In genomic region chr13:45162821-45163220, GRCh38 we compare ENCODE assay signal across 15 cellular contexts. TPM values are rescaled to one million over a fixed set of nuclear protein-coding genes. Genes with fewer than 3 reads are reported as not detected.
DNase-seq lines count a peak whose midpoint lies in the region; ATAC-seq and TF ChIP-seq lines count a peak whose summit lies in the region.
"Had no signal": no experiment of that assay in that cellular context is flagged by ENCODE, and none has a peak within 500 bp of the region (broad histone marks: within the 10 kb centered on the region; RNA-seq: fewer than 3 reads in every experiment).

No MANE protein-coding gene starts in this region.

- no peak overlapping the region for H2AFZ ChIP-seq in HCT116 (ENCODE audit: low read depth, low read length, poor library complexity, severe bottlenecking)

- H3K9me3 ChIP-seq in HCT116 (ENCODE audit: control insufficient read depth in 1 of 2, insufficient read depth in 1 of 2, low read depth in 1 of 2, low read length in 2 of 2) (no peaks in the 10 kb centered on the region), aorta (ENCODE audit: control insufficient read depth, low read length) (no peaks in the 10 kb centered on the region)

- TF ChIP-seq POLR2A in HCT116 (IDR thresholded peaks at IDR 0.05; ENCODE audit: borderline replicate concordance, extremely low read depth, insufficient read depth, insufficient read length) = no peak

- POLR2A ChIA-PET in HCT116 (lab: Charles Lee) = interaction anchor here (1.5 kb wide), 1 partner anchor 20 kb away, joined by 3 read pairs; no protein-coding TSS in a partner anchor

- peak; percentile 17; the same call in 1 of the 2 replicates for TF ChIP-seq RAD21 in HCT116 (IDR thresholded peaks at IDR 0.05; ENCODE audit: low read depth)

- H3K36me3 ChIP-seq in HCT116 (ENCODE audit: control insufficient read depth in 1 of 2, insufficient read depth in 2 of 2, low read length in 2 of 2) (peaks cover 0 to 7% of the 10 kb centered on the region in 2 experiments; a peak in 2 of 4 replicates), aorta (ENCODE audit: control insufficient read depth in 1 of 2, insufficient read depth in 2 of 2, low read length in 1 of 2) (no peaks in the 10 kb centered on the region)

- H3K27ac ChIP-seq in HCT116 (ENCODE audit: low read depth, low read length) = peak overlapping the region; percentile 66
- H3K27ac ChIP-seq in aorta (ENCODE audit: low read depth in 1 of 2, low read length in 2 of 2) = no peak overlapping the region
- H3K27ac ChIP-seq: KMS-11 had no signal

- no peaks in the 10 kb centered on the region for H3K9me2 ChIP-seq in HCT116 (ENCODE audit: insufficient read depth)

- peak overlapping the region; percentile 76 for H3K4me2 ChIP-seq in HCT116 (ENCODE audit: low read length)
- H3K4me2 ChIP-seq: KMS-11 had no signal

- TF ChIP-seq CTCF in HCT116 (IDR thresholded peaks at IDR 0.05 in 2 of 3, conservative IDR thresholded peaks at IDR 0.05 in 1 of 3; ENCODE audit: borderline replicate concordance in 1 of 3, insufficient read depth in 1 of 3, low read depth in 2 of 3, low read length in 2 of 3) = no peak

- H4K20me1 ChIP-seq in HCT116 (ENCODE audit: insufficient read depth) = no peaks in the 10 kb centered on the region

- BruUV-seq in HCT116 (replicated peaks; lab: Mats Ljungman, UMichigan) = no TSS peak

- H3K4me1 ChIP-seq in HCT116 (ENCODE audit: control insufficient read depth in 1 of 2, insufficient read depth in 2 of 2, low read length in 2 of 2) (peaks cover 38 to 53% of the 10 kb centered on the region in 2 experiments), aorta (ENCODE audit: control insufficient read depth in 1 of 2, insufficient read depth in 2 of 2, low read length in 2 of 2) (no peaks in the 10 kb centered on the region)

- DNase-seq in A172 (ENCODE audit: low spot score) (peak; percentile 83), HCT116 (ENCODE audit: low read depth, low spot score) (peak; percentile 76), amniotic epithelial cell (ENCODE audit: low read depth) (peak; percentile 90), glomerular visceral epithelial cell (ENCODE audit: extremely low spot score) (peak; percentile 78), aorta (no peak), Kasumi-1 (lab: John Stamatoyannopoulos, UW) (no peak)
- no peak for DNase-seq in activated CD8-positive, alpha-beta memory T cell treated with anti-CD3 and anti-CD28 coated beads, Interleukin-2, amount 50 U/mL, for 48 hours
- DNase-seq: activated CD8-positive, alpha-beta memory T cell treated with anti-CD3 and anti-CD28 coated beads for 24 hours; hippocampal formation; NCI-H345; stimulated activated naive CD4-positive, alpha-beta T cell treated with Interleukin-2 at 50 U/mL for 16 hours had no signal

- CTCF ChIA-PET in HCT116 (lab: Charles Lee) = no interaction called here

- H3K4me3 ChIP-seq in HCT116 (replicated peaks in 1 of 2; ENCODE audit: low read depth in 1 of 2, low read length in 2 of 2) (peak overlapping the region in 1 of 2 experiments; percentile 33; a peak in 1 of 4 replicates), aorta (ENCODE audit: low read length in 2 of 2) (no peak overlapping the region)
- H3K4me3 ChIP-seq: SK-N-MC had no signal

- intact Hi-C loops in HCT116 (cut with micrococcal nuclease) = loop anchor here (10.0 kb wide), 1 partner anchor 122 kb away; no protein-coding TSS in a partner anchor
- intact Hi-C loops in aorta (cut with DNase I) = no loop called here

- peak overlapping the region; percentile 39 for H3K9ac ChIP-seq in HCT116 (ENCODE audit: low read length)
- H3K9ac ChIP-seq: KMS-11 had no signal

- H3K27me3 ChIP-seq in HCT116 (ENCODE audit: insufficient read depth, low read length) = no peaks in the 10 kb centered on the region
- no peaks in the 10 kb centered on the region for H3K27me3 ChIP-seq in aorta (ENCODE audit: control insufficient read depth in 1 of 2, insufficient read depth in 2 of 2, low read length in 1 of 2)

- 10 to 18% methylated on average over 1 of the region's 1 CpG for whole genome bisulfite sequencing in aorta, 2 donors

- RAD21 ChIA-PET in HCT116 (lab: Charles Lee; ENCODE audit: low non-redundant PET in 1 of 2, low total read pairs in 2 of 2, uncharacterized antibody in 2 of 2, unreplicated experiment in 2 of 2) = interaction anchor here in 1 of 2 experiments (0.9 kb wide), 1 partner anchor 12 kb away, joined by 3 read pairs; no protein-coding TSS in a partner anchor

- ATAC-seq in HCT116 = peak; percentile 86
- ATAC-seq in aorta (ENCODE audit: low FRiP score) = no peak
- no peak for ATAC-seq in HG02642 (IDR thresholded peaks at IDR 0.05; ENCODE audit: poor library complexity, unreplicated experiment)

- H3K79me2 ChIP-seq in HCT116 (ENCODE audit: insufficient read depth, low read length) = peaks cover 39% of the 10 kb centered on the region

TF ChIP-seq in HCT116, 20 proteins besides CTCF, POLR2A, EP300 and RAD21:
- TF ChIP-seq FOSL1 (IDR thresholded peaks at IDR 0.05; ENCODE audit: low read depth) (peak; percentile 95), CEBPB (IDR thresholded peaks at IDR 0.05; ENCODE audit: low read depth) (peak; percentile 85), SP1 (IDR thresholded peaks at IDR 0.05; ENCODE audit: low read depth) (peak; percentile 85), EGR1 (IDR thresholded peaks at IDR 0.05; ENCODE audit: low read depth) (no peak), SRF (IDR thresholded peaks at IDR 0.05; ENCODE audit: low read depth) (peak; percentile 62; the same call in 1 of the 2 replicates), ZFX (IDR thresholded peaks at IDR 0.05) (no peak), MAX (IDR thresholded peaks at IDR 0.05) (0 out of 2 replicates have a peak, but pooled peaks have one; percentile 19), JUND (IDR thresholded peaks at IDR 0.05) (peak; percentile 77)

RNA-seq across cellular contexts. Expression of gene KCTD4, which starts 38.0 kb away (rescaled TPM):
- total RNA-seq in A172 (2014; rRNA removed; shearing (Covaris generic)) = 0.29 TPM in 1 of 2 replicates, not detected in the other
- total RNA-seq in HCT116 (2021; ENCODE audit: unreplicated experiment) (not detected), aorta (under 1 TPM in 1 of 2 donors, not detected in 1; 0.60 TPM)
- polyA plus RNA-seq in HCT116 (2012) = not detected in 2 replicates
- polyA plus RNA-seq in aorta = under 1 TPM; 0.25 to 0.26 TPM
- total RNA-seq: CD4-positive, CD25-positive, alpha-beta regulatory T cell had no signal

RNA-seq across cellular contexts. Expression of gene GTF2F2, which starts 42.5 kb away (rescaled TPM):
- total RNA-seq in A172 (2014; rRNA removed; shearing (Covaris generic)) = 72.2 and 79.9 TPM in 2 replicates
- total RNA-seq in HCT116 (2021; ENCODE audit: unreplicated experiment) (40.1 TPM), aorta (10 to 100 TPM; 11.5 to 13.3 TPM)
- 15.3 and 19.9 TPM in 2 replicates for polyA plus RNA-seq in HCT116 (2012)
- polyA plus RNA-seq in aorta = 10 to 100 TPM; 10.5 to 16.5 TPM

Comparison
In these comparisons a context has a peak if more than half of its experiments do, and no peak if none do; other contexts are left out.
1. DNase-seq: peak in A172 (single experiment), HCT116 (single experiment), amniotic epithelial cell (single experiment) and glomerular visceral epithelial cell (single experiment); none in aorta (0 of 2), Kasumi-1 (0 of 2) and activated CD8-positive, alpha-beta memory T cell treated with anti-CD3 and anti-CD28 coated beads, Interleukin-2, amount 50 U/mL, for 48 hours (single experiment).